In the genomic region with DNA sequence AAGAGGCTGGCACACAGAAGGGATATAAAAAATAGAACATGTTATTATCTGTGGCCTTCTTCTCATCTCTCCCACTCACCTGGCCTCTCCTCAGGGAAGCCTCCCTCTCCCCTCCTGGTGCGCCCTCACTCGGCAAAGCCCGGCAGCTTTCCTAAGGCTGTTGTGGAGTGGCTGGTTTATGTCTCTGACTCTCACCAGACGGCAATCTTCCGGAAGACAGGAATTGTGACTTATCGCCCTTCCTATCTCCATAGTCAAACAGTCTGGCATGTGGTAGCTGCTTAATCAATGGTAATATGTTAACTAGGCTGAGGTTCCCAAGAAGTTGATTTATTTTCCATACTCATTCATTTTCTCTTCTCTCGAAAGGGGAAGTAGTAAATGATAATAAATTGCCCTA, we compare ENCODE assay signal across 25 cellular contexts.
"Had no signal": no experiment of that assay in that cellular context is flagged by ENCODE, and none has a peak within 500 bp of the region (broad histone marks: within the 10 kb centered on the region; RNA-seq: fewer than 3 reads in every experiment).

No MANE protein-coding gene starts in this region.

- H3K4me3 Mint-ChIP-seq: activated naive CD4-positive, alpha-beta T cell treated with anti-CD3 and anti-CD28 coated beads, Interleukin-2, amount 10 ng/mL, durations not matched to agents 7 days and 5 days; activated naive CD8-positive, alpha-beta T cell treated with anti-CD3 and anti-CD28 coated beads, Interleukin-2, amount 50 U/mL, for 24 hours; nephron progenitor cell; stimulated activated memory B cell treated with anti-CD40 and anti-IgM and Interleukin-4, amounts not matched to agents 10 μg/mL and 1 μg/mL and 100 μg/mL, for 72 hours; T-cell had no signal

- DNase-seq: activated CD4-positive, alpha-beta T cell treated with anti-CD3 and anti-CD28 coated beads, Interleukin-2, amount 50 U/mL, for 1 hour; activated CD4-positive, CD25-positive, alpha-beta regulatory T cell treated with anti-CD3 and anti-CD28 coated beads, Interleukin-2, amount 50 U/mL, for 72 hours; activated CD8-positive, alpha-beta memory T cell treated with anti-CD3 and anti-CD28 coated beads, Interleukin-2, amount 50 U/mL, for 4 hours; activated effector memory CD4-positive, alpha-beta T cell treated with Interleukin-2 at 50 U/mL for 16 hours; activated naive CD4-positive, alpha-beta T cell treated with anti-CD3 and anti-CD28 coated beads, Interleukin-2, amount 10 ng/mL, durations not matched to agents 7 days and 5 days; activated naive CD8-positive, alpha-beta T cell treated with anti-CD3 and anti-CD28 coated beads, Interleukin-2, amount 50 U/mL, for 24 hours; activated T-cell treated with anti-CD3 and anti-CD28 coated beads, Interleukin-2, amount 50 U/mL, for 48 hours; aorta; brain microvascular endothelial cell; central memory CD4-positive, alpha-beta T cell; dorsolateral prefrontal cortex; erythroblast; foreskin melanocyte; glutamatergic neuron; kidney; nephron progenitor cell; occipital lobe; right cardiac atrium; stimulated activated CD4-positive, alpha-beta T cell treated with anti-CD3 and anti-CD28 coated beads, Interleukin-4, amount 100 ng/mL, for 4 hours; T-cell; T-helper 9 cell; upper lobe of right lung had no signal

- H3K27ac ChIP-seq: brain microvascular endothelial cell, dorsolateral prefrontal cortex, thoracic aorta, upper lobe of right lung had no signal

- H3K4me3 ChIP-seq: dorsolateral prefrontal cortex, thoracic aorta, upper lobe of right lung had no signal

- H3K36me3 ChIP-seq: brain microvascular endothelial cell, thoracic aorta, upper lobe of right lung had no signal

- H3K27ac Mint-ChIP-seq: activated naive CD4-positive, alpha-beta T cell treated with anti-CD3 and anti-CD28 coated beads, Interleukin-2, amount 10 ng/mL, durations not matched to agents 7 days and 5 days; activated naive CD8-positive, alpha-beta T cell treated with anti-CD3 and anti-CD28 coated beads, Interleukin-2, amount 50 U/mL, for 24 hours; nephron progenitor cell; stimulated activated memory B cell treated with anti-CD40 and anti-IgM and Interleukin-4, amounts not matched to agents 10 μg/mL and 1 μg/mL and 100 μg/mL, for 72 hours; T-cell had no signal

- ATAC-seq: activated naive CD8-positive, alpha-beta T cell treated with anti-CD3 and anti-CD28 coated beads, Interleukin-2, amount 50 U/mL, for 24 hours; left lobe of liver; right cardiac atrium; stimulated activated memory B cell treated with anti-CD40 and anti-IgM and Interleukin-4, amounts not matched to agents 10 μg/mL and 1 μg/mL and 100 μg/mL, for 72 hours; T-cell; upper lobe of right lung had no signal

- H3K9me3 Mint-ChIP-seq: activated naive CD4-positive, alpha-beta T cell treated with anti-CD3 and anti-CD28 coated beads, Interleukin-2, amount 10 ng/mL, durations not matched to agents 7 days and 5 days; activated naive CD8-positive, alpha-beta T cell treated with anti-CD3 and anti-CD28 coated beads, Interleukin-2, amount 50 U/mL, for 24 hours; nephron progenitor cell; stimulated activated memory B cell treated with anti-CD40 and anti-IgM and Interleukin-4, amounts not matched to agents 10 μg/mL and 1 μg/mL and 100 μg/mL, for 72 hours had no signal

- H3K36me3 Mint-ChIP-seq: activated naive CD4-positive, alpha-beta T cell treated with anti-CD3 and anti-CD28 coated beads, Interleukin-2, amount 10 ng/mL, durations not matched to agents 7 days and 5 days; stimulated activated memory B cell treated with anti-CD40 and anti-IgM and Interleukin-4, amounts not matched to agents 10 μg/mL and 1 μg/mL and 100 μg/mL, for 72 hours had no signal

- H3K27me3 ChIP-seq: brain microvascular endothelial cell, dorsolateral prefrontal cortex, upper lobe of right lung had no signal

- H3K27me3 Mint-ChIP-seq: activated naive CD8-positive, alpha-beta T cell treated with anti-CD3 and anti-CD28 coated beads, Interleukin-2, amount 50 U/mL, for 24 hours; stimulated activated memory B cell treated with anti-CD40 and anti-IgM and Interleukin-4, amounts not matched to agents 10 μg/mL and 1 μg/mL and 100 μg/mL, for 72 hours; T-cell had no signal

- H3K9me3 ChIP-seq: thoracic aorta, upper lobe of right lung had no signal
